Comparison of ENCODE assay signal across 12 cellular contexts in genomic region chr1:164562947-164563346, GRCh38. TPM values are rescaled to one million over a fixed set of nuclear protein-coding genes. Genes with fewer than 3 reads are reported as not detected.
DNase-seq lines count a peak whose midpoint lies in the region; ATAC-seq and TF ChIP-seq lines count a peak whose summit lies in the region.
"Had no signal": no experiment of that assay in that cellular context is flagged by ENCODE, and none has a peak within 500 bp of the region (broad histone marks: within the 10 kb centered on the region; RNA-seq: fewer than 3 reads in every experiment).

No MANE protein-coding gene starts in this region.

- peaks cover 2 to 11% (median 5%) of the 10 kb centered on the region in 3 donors for H3K27me3 Mint-ChIP-seq in immature natural killer cell (ENCODE audit: low read depth in 3 of 3)

- TF ChIP-seq EP300 in gastroesophageal sphincter (IDR thresholded peaks at IDR 0.05): no peak

- H3K27ac ChIP-seq in gastroesophageal sphincter (peak overlapping the region; percentile 86 to 98 (median 88)), psoas muscle (peak overlapping the region; percentile 74), MM.1S (ENCODE audit: low read length) (no peak overlapping the region)

- no peak overlapping the region for H2AFZ ChIP-seq in MM.1S (ENCODE audit: low read length)

- H3K9me2 ChIP-seq in MM.1S (replicated peaks; ENCODE audit: insufficient read depth, low read length): no peaks in the 10 kb centered on the region

- H3K79me2 ChIP-seq in MM.1S (ENCODE audit: low read length): peaks cover 27% of the 10 kb centered on the region

- peak overlapping the region; percentile 71 for H3K4me3 ChIP-seq in AG10803 (ENCODE audit: low read length)
- peak overlapping the region; percentile 99 for H3K4me3 ChIP-seq in adipocyte (ENCODE audit: low read length)
- peak overlapping the region; percentile 72 to 90 for H3K4me3 ChIP-seq in gastroesophageal sphincter
- H3K4me3 ChIP-seq in psoas muscle: peak overlapping the region; percentile 85
- H3K4me3 ChIP-seq in MM.1S (ENCODE audit: low read length): no peak overlapping the region

- no peaks in the 10 kb centered on the region for H3K36me3 Mint-ChIP-seq in immature natural killer cell
- H3K36me3 Mint-ChIP-seq: activated naive CD8-positive, alpha-beta T cell had no signal

- no peaks in the 10 kb centered on the region for H3F3A ChIP-seq in MM.1S (ENCODE audit: insufficient read depth, low read length)

- H3K4me1 ChIP-seq in adipocyte (ENCODE audit: control insufficient read depth, insufficient read depth, low read length): peaks cover 35% of the 10 kb centered on the region
- peaks cover 2 to 30% (median 4%) of the 10 kb centered on the region in 3 donors for H3K4me1 ChIP-seq in gastroesophageal sphincter
- H3K4me1 ChIP-seq in psoas muscle: peaks cover 19% of the 10 kb centered on the region
- peaks cover 7% of the 10 kb centered on the region for H3K4me1 ChIP-seq in MM.1S (ENCODE audit: low read length)

- TF ChIP-seq CTCF in AG10803 (conservative IDR thresholded peaks at IDR 0.05; ENCODE audit: low read length): no peak
- no peak for TF ChIP-seq CTCF in gastroesophageal sphincter (IDR thresholded peaks at IDR 0.05)
- TF ChIP-seq CTCF in psoas muscle (IDR thresholded peaks at IDR 0.05): no peak
- TF ChIP-seq CTCF in MM.1S (IDR thresholded peaks at IDR 0.05; ENCODE audit: low read length): no peak

- no peaks in the 10 kb centered on the region for H3K27me3 ChIP-seq in adipocyte (replicated peaks; ENCODE audit: control insufficient read depth, insufficient read depth, low read length)
- H3K27me3 ChIP-seq in gastroesophageal sphincter: no peaks in the 10 kb centered on the region
- H3K27me3 ChIP-seq in psoas muscle (ENCODE audit: insufficient read depth in 3 of 3, low read length in 2 of 3): no peaks in the 10 kb centered on the region
- no peaks in the 10 kb centered on the region for H3K27me3 ChIP-seq in MM.1S (replicated peaks; ENCODE audit: insufficient read depth, low read length)

- H3K9me3 ChIP-seq in adipocyte (ENCODE audit: control insufficient read depth, low read length) (no peaks in the 10 kb centered on the region), gastroesophageal sphincter (no peaks in the 10 kb centered on the region), psoas muscle (no peaks in the 10 kb centered on the region), MM.1S (replicated peaks; ENCODE audit: insufficient read depth, low read length) (no peaks in the 10 kb centered on the region)

- peak overlapping the region; percentile 96 for H3K9ac ChIP-seq in adipocyte (ENCODE audit: low read length)
- no peak overlapping the region for H3K9ac ChIP-seq in MM.1S (ENCODE audit: low read length)

- DNase-seq in AG10803 (ENCODE audit: low read depth) (no peak), adipocyte (ENCODE audit: low read depth) (no peak), psoas muscle (no peak), MM.1S (no peak), immature natural killer cell (no peak)
- no peak for DNase-seq in activated CD4-positive, alpha-beta T cell treated with anti-CD3 and anti-CD28 coated beads for 1 hour
- DNase-seq: activated CD4-positive, CD25-positive, alpha-beta regulatory T cell treated with anti-CD3 and anti-CD28 coated beads, Interleukin-2, amount 50 U/mL, for 72 hours; DMS153; stimulated activated CD4-positive, alpha-beta T cell treated with anti-CD3 and anti-CD28 coated beads, Interleukin-2, amount 100 ng/mL, for 24 hours had no signal

- no peak overlapping the region for H3K27ac Mint-ChIP-seq in immature natural killer cell
- H3K27ac Mint-ChIP-seq: activated naive CD8-positive, alpha-beta T cell had no signal

- H3K36me3 ChIP-seq in adipocyte (ENCODE audit: control insufficient read depth, insufficient read depth, low read length, severe bottlenecking) (peaks cover 5% of the 10 kb centered on the region), gastroesophageal sphincter (no peaks in the 10 kb centered on the region), psoas muscle (ENCODE audit: insufficient read depth in 1 of 2, low read depth in 1 of 2) (no peaks in the 10 kb centered on the region), MM.1S (replicated peaks; ENCODE audit: insufficient read depth, low read length) (no peaks in the 10 kb centered on the region)

- H3K4me3 Mint-ChIP-seq in immature natural killer cell: no peak overlapping the region
- H3K4me3 Mint-ChIP-seq: activated naive CD8-positive, alpha-beta T cell had no signal

- intact Hi-C loops in psoas muscle (cut with DNase I): loop anchor here (5.0 kb wide), 3 partner anchors 39 to 219 kb away; no protein-coding TSS in a partner anchor

- H3K4me2 ChIP-seq in MM.1S (ENCODE audit: low read depth, low read length): no peak overlapping the region

- ATAC-seq in gastroesophageal sphincter: no peak
- ATAC-seq in psoas muscle: no peak
- no peak for ATAC-seq in HG02623 (IDR thresholded peaks at IDR 0.05; ENCODE audit: unreplicated experiment)

- no peaks in the 10 kb centered on the region for H4K20me1 ChIP-seq in MM.1S (ENCODE audit: insufficient read depth, low read length)

- no peaks in the 10 kb centered on the region for H3K9me3 Mint-ChIP-seq in immature natural killer cell

- no peak for TF ChIP-seq POLR2A in gastroesophageal sphincter (IDR thresholded peaks at IDR 0.05)

- 9 to 18% methylated on average over 2 of the region's 2 CpGs for WGBS in gastroesophageal sphincter (ENCODE audit: low coverage in 1 of 2), 2 donors
- 23 to 60% (median 25%) methylated on average over 2 of the region's 2 CpGs for WGBS in psoas muscle, 3 donors

- peaks cover 14 to 29% of the 10 kb centered on the region in 2 donors for H3K4me1 Mint-ChIP-seq in immature natural killer cell

RNA-seq across cellular contexts. Expression of gene PBX1, which starts 4.0 kb away (rescaled TPM):
- total RNA-seq in gastroesophageal sphincter (100 to 1,000 TPM in 3 of 4 donors, 10 to 100 TPM in 1; 75.8 to 177 (median 140) TPM), psoas muscle (10 to 100 TPM; 59.3 to 69.9 (median 64.4) TPM)
- polyA plus RNA-seq in psoas muscle (10 to 100 TPM; 10.6 to 36.8 (median 24.5) TPM), immature natural killer cell (under 1 TPM in 2 of 3 donors, not detected in 1; 0.40 to 0.72 TPM)
